ENCODE assay signal across 31 cellular contexts in the genomic region with DNA sequence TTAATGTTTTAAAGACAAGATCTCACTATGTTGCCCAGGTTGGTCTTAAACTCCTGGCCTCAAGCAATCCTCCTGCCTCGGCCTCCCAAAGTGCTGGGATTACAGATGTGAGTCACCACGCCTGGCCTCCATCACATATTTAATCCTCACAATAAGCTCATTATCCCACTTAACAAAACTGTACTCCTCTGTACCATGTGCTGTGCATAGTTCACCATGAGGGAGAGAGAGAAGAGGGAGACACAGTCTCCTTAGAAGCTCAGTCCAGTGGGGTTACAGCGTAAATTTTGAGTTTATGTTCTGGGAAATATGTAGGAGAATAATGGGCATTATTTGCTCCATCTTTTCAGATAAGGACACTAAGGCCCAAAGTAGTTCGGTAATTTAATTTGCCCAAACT. TPM values are rescaled to one million over a fixed set of nuclear protein-coding genes. Genes with fewer than 3 reads are reported as not detected.
"Had no signal": no experiment of that assay in that cellular context is flagged by ENCODE, and none has a peak within 500 bp of the region (broad histone marks: within the 10 kb centered on the region; RNA-seq: fewer than 3 reads in every experiment).

No MANE protein-coding gene starts in this region.

- H3K27ac ChIP-seq: brain microvascular endothelial cell had no signal

- DNase-seq: activated CD4-positive, alpha-beta T cell treated with anti-CD3 and anti-CD28 coated beads, Interleukin-2, amount 10 ng/mL, durations not matched to agents 24 days and 14 days; activated CD4-positive, alpha-beta T cell treated with anti-CD3 and anti-CD28 coated beads, Interleukin-2, amount 50 U/mL, for 4 hours; activated CD8-positive, alpha-beta T cell treated with anti-CD3 and anti-CD28 coated beads for 36 hours; activated effector memory CD4-positive, alpha-beta T cell treated with anti-CD3 and anti-CD28 coated beads, Interleukin-2, amount 50 U/mL, for 16 hours; activated naive CD4-positive, alpha-beta T cell; activated naive CD4-positive, alpha-beta T cell treated with anti-CD3 and anti-CD28 coated beads, Interleukin-2, amount 50 U/mL, for 16 hours; activated naive CD8-positive, alpha-beta T cell treated with anti-CD3 and anti-CD28 coated beads for 36 hours; activated T-cell treated with anti-CD3 and anti-CD28 coated beads, Interleukin-2, amount 50 U/mL, for 1 hour; activated T-cell treated with anti-CD3 and anti-CD28 coated beads, Interleukin-2, amount 50 U/mL, for 72 hours; amniotic stem cell; aorta; brain microvascular endothelial cell; Kasumi-1; KG1; MG63; MV-4-11; NCI-H1092; NCI-H1436 treated with DMSO at 0.1 percent for 48 hours; NCI-H1694 treated with DMSO at 0.1 percent for 48 hours; NCI-H2029; NCI-H345; NCI-H526 treated with DMSO at 0.1 percent for 48 hours; NCI-H774; SIG-M5; SW 1271; T-helper 1 cell; T-helper 2 cell; T-helper 9 cell had no signal

- H3K27me3 ChIP-seq: brain microvascular endothelial cell, MG63 had no signal

- H3K4me3 ChIP-seq: MG63 had no signal

- H3K36me3 ChIP-seq: brain microvascular endothelial cell had no signal

- ATAC-seq: activated CD8-positive, alpha-beta T cell treated with anti-CD3 and anti-CD28 coated beads for 36 hours; activated T-cell treated with anti-CD3 and anti-CD28 coated beads, Interleukin-2, amount 50 U/mL, for 72 hours; activated T-helper 17 cell treated with anti-CD3 and anti-CD28 coated beads, Interleukin-2, amount 50 U/mL, for 72 hours; Panc1 had no signal

RNA-seq across cellular contexts. Expression of gene CPNE5, which starts 7.9 kb away (rescaled TPM):
- total RNA-seq: RPMI7951 had no signal
